Comparison of ENCODE assay signal across 18 cellular contexts in the genomic region with DNA sequence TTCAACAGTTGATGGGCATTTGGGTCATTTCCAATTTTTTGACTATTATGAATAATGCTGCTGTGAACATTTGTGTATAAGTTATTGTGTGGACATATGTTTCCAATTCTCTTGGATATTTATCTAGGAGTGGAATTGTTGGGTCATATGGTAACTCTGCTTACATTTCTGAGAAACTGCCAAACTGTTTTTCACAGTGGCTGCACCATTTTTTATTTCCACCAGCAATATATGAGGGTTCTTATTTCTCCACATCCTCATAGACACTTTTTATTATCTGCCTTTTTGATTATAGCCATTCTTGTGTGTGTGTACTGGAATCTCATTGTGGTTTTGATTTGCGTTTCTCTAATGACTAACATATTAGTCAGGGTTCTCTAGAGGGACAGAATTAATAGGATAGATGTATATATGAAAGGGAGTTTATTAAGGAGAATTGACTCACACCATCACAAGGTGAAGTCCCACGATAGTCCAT. TPM values are rescaled to one million over a fixed set of nuclear protein-coding genes. Genes with fewer than 3 reads are reported as not detected.
DNase-seq lines count a peak whose midpoint lies in the region; ATAC-seq, FAIRE-seq and TF ChIP-seq lines count a peak whose summit lies in the region.
"Had no signal": no experiment of that assay in that cellular context is flagged by ENCODE, and none has a peak within 500 bp of the region (broad histone marks: within the 10 kb centered on the region; RNA-seq: fewer than 3 reads in every experiment).

No MANE protein-coding gene starts in this region.

- H3K27ac Mint-ChIP-seq in nephron: peak overlapping the region in 2 of 3 experiments; percentile 43 to 52
- H3K27ac Mint-ChIP-seq: activated CD8-positive, alpha-beta memory T cell treated with anti-CD3 and anti-CD28 coated beads, Interleukin-2, amount 10 ng/mL, durations not matched to agents 7 days and 5 days; activated naive CD4-positive, alpha-beta T cell treated with anti-CD3 and anti-CD28 coated beads for 36 hours; IgD-negative memory B cell; WTC11 had no signal

- FAIRE-seq in GM12891 (lab: Jason Lieb, UNC): no peak

- no peak overlapping the region for H3K27ac ChIP-seq in PC-9
- H3K27ac ChIP-seq: C4-2B, psoas muscle, testis had no signal

- no peaks in the 10 kb centered on the region for H3F3A ChIP-seq in PC-9 (ENCODE audit: insufficient read depth, low read depth)

- no peak for TF ChIP-seq POLR2A in GM12891 (IDR thresholded peaks at IDR 0.05; ENCODE audit: low read depth, low read length)

- H3K27me3 Mint-ChIP-seq in nephron (ENCODE audit: low read depth): peaks cover 35% of the 10 kb centered on the region

- no peaks in the 10 kb centered on the region for H3K36me3 Mint-ChIP-seq in nephron (ENCODE audit: low read depth)
- H3K36me3 Mint-ChIP-seq: WTC11 had no signal

- peak overlapping the region; percentile 3; the same call in 1 of the 2 replicates for H3K4me2 ChIP-seq in PC-9

- POLR2A ChIA-PET in PC-9 (lab: Charles Lee; ENCODE audit: unreplicated experiment): no interaction called here

- DNase-seq in EL: peak; percentile 81
- DNase-seq in PC-9: peak in 1 of 2 experiments; percentile 63
- peak; percentile 63 for DNase-seq in choroid plexus epithelial cell (ENCODE audit: low read depth)
- no peak for DNase-seq in NCI-H2081 (lab: John Stamatoyannopoulos, UW)
- DNase-seq in GM12891 (ENCODE audit: insufficient read length, low spot score): no peak
- DNase-seq: activated CD8-positive, alpha-beta memory T cell treated with anti-CD3 and anti-CD28 coated beads, Interleukin-2, amount 10 ng/mL, durations not matched to agents 7 days and 5 days; activated naive CD4-positive, alpha-beta T cell treated with anti-CD3 and anti-CD28 coated beads for 36 hours; NCI-H1436 treated with DMSO at 0.1 percent for 48 hours; NCI-H510A; psoas muscle; testis had no signal

- no peaks in the 10 kb centered on the region for H3K9me3 ChIP-seq in PC-9 (ENCODE audit: insufficient read depth, low read depth)
- H3K9me3 ChIP-seq: psoas muscle, testis had no signal

- CTCF ChIA-PET in PC-9 (lab: Charles Lee): no interaction called here

- ATAC-seq in GM19035 (IDR thresholded peaks at IDR 0.05; ENCODE audit: unreplicated experiment) (no peak), HG03139 (IDR thresholded peaks at IDR 0.05; ENCODE audit: unreplicated experiment) (no peak)
- ATAC-seq: activated CD8-positive, alpha-beta memory T cell treated with anti-CD3 and anti-CD28 coated beads, Interleukin-2, amount 10 ng/mL, durations not matched to agents 7 days and 5 days; psoas muscle; WTC11 had no signal

- no peak for TF ChIP-seq CTCF in PC-9 (conservative IDR thresholded peaks at IDR 0.05)
- no peak for TF ChIP-seq CTCF in choroid plexus epithelial cell (conservative IDR thresholded peaks at IDR 0.05; ENCODE audit: low read depth, low read length)
- TF ChIP-seq CTCF in nephron (IDR thresholded peaks at IDR 0.05; ENCODE audit: unreplicated experiment in 3 of 3): no peak

- H3K9me3 Mint-ChIP-seq in nephron: no peaks in the 10 kb centered on the region
- H3K9me3 Mint-ChIP-seq: activated naive CD4-positive, alpha-beta T cell treated with anti-CD3 and anti-CD28 coated beads for 36 hours; central memory CD8-positive, alpha-beta T cell had no signal

- peaks cover 33% of the 10 kb centered on the region for H3K27me3 ChIP-seq in PC-9 (ENCODE audit: insufficient read depth, low read depth)
- H3K27me3 ChIP-seq: testis had no signal

- H2AFZ ChIP-seq in PC-9: no peak overlapping the region

- peaks cover 13% of the 10 kb centered on the region for H3K4me1 ChIP-seq in PC-9 (replicated peaks; ENCODE audit: insufficient read depth)
- H3K4me1 ChIP-seq: psoas muscle, testis had no signal

- H3K4me3 Mint-ChIP-seq in nephron: no peak overlapping the region
- H3K4me3 Mint-ChIP-seq: activated CD8-positive, alpha-beta memory T cell treated with anti-CD3 and anti-CD28 coated beads, Interleukin-2, amount 10 ng/mL, durations not matched to agents 7 days and 5 days; activated naive CD4-positive, alpha-beta T cell treated with anti-CD3 and anti-CD28 coated beads for 36 hours; central memory CD8-positive, alpha-beta T cell; IgD-negative memory B cell; WTC11 had no signal

- no TSS peak for BruUV-seq in PC-9 (replicated peaks; lab: Mats Ljungman, UMichigan)

- intact Hi-C loops in PC-9 (cut with micrococcal nuclease; ENCODE audit: unreplicated experiment): no loop called here

- no peaks in the 10 kb centered on the region for H3K36me3 ChIP-seq in PC-9 (ENCODE audit: low read depth)

- no peaks in the 10 kb centered on the region for H4K20me1 ChIP-seq in PC-9 (ENCODE audit: insufficient read depth)

- H3K4me1 Mint-ChIP-seq in nephron: peaks cover 7% of the 10 kb centered on the region
- H3K4me1 Mint-ChIP-seq: central memory CD8-positive, alpha-beta T cell; IgD-negative memory B cell; WTC11 had no signal

- H3K79me2 ChIP-seq in PC-9 (ENCODE audit: low read depth): no peaks in the 10 kb centered on the region

- H3K4me3 ChIP-seq in PC-9 (no peak overlapping the region), choroid plexus epithelial cell (ENCODE audit: low read depth, low read length) (no peak overlapping the region)
- H3K4me3 ChIP-seq: psoas muscle, testis had no signal

- H3K9me2 ChIP-seq in PC-9 (ENCODE audit: insufficient read depth): no peaks in the 10 kb centered on the region

TF ChIP-seq in GM12891, 5 proteins besides CTCF, POLR2A, EP300 and RAD21:
- TF ChIP-seq SPI1 (IDR thresholded peaks at IDR 0.05; ENCODE audit: low read depth, low read length) (no peak), POU2F2 (IDR thresholded peaks at IDR 0.05; ENCODE audit: low read depth, low read length) (no peak), POLR2AphosphoS5 (IDR thresholded peaks at IDR 0.05; ENCODE audit: low read depth, low read length) (no peak), TAF1 (IDR thresholded peaks at IDR 0.05; ENCODE audit: low read depth, low read length) (no peak), PAX5 (IDR thresholded peaks at IDR 0.05; ENCODE audit: insufficient read depth, low read length, severe bottlenecking) (no peak)
TF ChIP-seq in GM12891: peak in this region for 0.

RNA-seq across cellular contexts. Expression of a gene that starts 14.7 kb away (rescaled TPM):
- 28.4 and 31.2 TPM in 2 replicates for total RNA-seq in PC-9 (2021)
- polyA plus RNA-seq in GM12891 (2012; ENCODE audit: low read depth, missing spikeins): 21.7 TPM

Comparison
In these comparisons a context has a peak if more than half of its experiments do, and no peak if none do; other contexts are left out.
1. DNase-seq: peak in EL (single experiment) and choroid plexus epithelial cell (single experiment); none in NCI-H2081 (0 of 2) and GM12891 (single experiment).